1 cellular context compared by ENCODE assay signal in the genomic region with DNA sequence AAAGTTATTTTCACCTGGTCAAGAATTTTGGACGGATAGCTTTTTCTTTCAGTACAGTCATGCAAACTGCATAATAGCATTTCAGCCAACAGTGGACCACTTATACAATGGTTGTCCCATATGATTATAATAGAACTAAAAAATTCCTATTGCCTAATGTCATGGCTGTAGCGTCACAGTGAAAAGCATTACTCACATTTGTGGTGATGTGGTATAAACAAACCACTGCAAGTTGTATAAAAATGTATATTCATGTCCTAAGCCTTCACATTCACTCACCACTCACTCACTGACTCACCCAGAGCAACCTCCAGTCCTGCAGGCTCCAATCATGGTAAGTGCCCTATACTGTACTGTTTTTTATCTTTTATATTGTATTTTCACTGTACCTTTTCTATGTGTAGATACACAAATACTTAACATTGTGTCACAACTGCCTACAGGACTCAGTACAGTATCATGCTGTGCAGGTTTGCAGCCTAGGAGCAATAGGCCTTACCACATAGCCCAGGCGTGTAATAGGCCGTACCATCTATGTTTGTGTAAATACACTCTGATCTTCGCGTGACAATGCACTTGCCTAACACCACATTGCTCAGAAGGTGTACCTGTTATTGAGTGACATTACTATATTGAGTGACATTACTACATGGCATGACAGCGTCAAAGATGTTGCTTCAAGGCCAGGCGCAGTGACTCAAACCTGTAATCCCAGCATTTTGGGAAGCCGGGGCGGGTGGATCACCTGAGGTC.
TF ChIP-seq lines count a peak whose summit lies in the region.

No MANE protein-coding gene starts in this region.

TF ChIP-seq in SK-N-SH treated with all-trans-retinoic acid at 6 μM for 48 hours, 23 proteins besides CTCF, POLR2A, EP300 and RAD21 (continued from another document):
- TF ChIP-seq ZC3H10 (CRISPR knock-in tag; IDR thresholded peaks at IDR 0.05): no peak
